8 cellular contexts compared by ENCODE assay signal in genomic region chr13:30465541-30466357, GRCh38. TPM values are rescaled to one million over a fixed set of nuclear protein-coding genes. Genes with fewer than 3 reads are reported as not detected.
DNase-seq lines count a peak whose midpoint lies in the region; ATAC-seq and TF ChIP-seq lines count a peak whose summit lies in the region.

HMGB1 (minus strand) TSS chr13:30465936; CDS start chr13:30463680, 2,256 bp downstream.

- TF ChIP-seq EP300 in upper lobe of left lung (IDR thresholded peaks at IDR 0.05) = peak in 1 of 4 donors; percentile 18

- 0 to 1% methylated on average over 56 to 64 of the region's 64 CpGs for WGBS in heart right ventricle, 2 donors
- WGBS in upper lobe of left lung, 2 donors = 0% methylated on average over 8 to 30 of the region's 64 CpGs

- TF ChIP-seq CTCF in GM13976 (IDR thresholded peaks at IDR 0.05; ENCODE audit: borderline replicate concordance, control extremely low read depth, extremely low read depth, insufficient read depth, missing control alignments) (no peak), heart right ventricle (IDR thresholded peaks at IDR 0.05) (no peak), upper lobe of left lung (IDR thresholded peaks at IDR 0.05) (peak in 1 of 6 experiments; percentile 29)

- H3K27ac ChIP-seq in heart right ventricle (peak within 1 kb of the TSS; percentile 96 to 100 (median 99)), upper lobe of left lung (peak within 1 kb of the TSS; percentile 98 to 100 (median 100))

- H3K9me3 ChIP-seq in heart right ventricle (no peaks in the 10 kb centered on the region), upper lobe of left lung (no peaks in the 10 kb centered on the region)

- DNase-seq in GM13976 (ENCODE audit: low spot score) = peak; percentile 92
- peak; percentile 98 for DNase-seq in NCI-H146 treated with DMSO at 0.1 percent for 48 hours (lab: John Stamatoyannopoulos, UW; ENCODE audit: unreplicated experiment)
- peak; percentile 99 for DNase-seq in amniotic epithelial cell (ENCODE audit: low read depth)
- peak; percentile 96 to 98 for DNase-seq in heart right ventricle
- peak; percentile 99 to 100 (median 100) for DNase-seq in posterior cingulate gyrus
- peak; percentile 95 to 99 for DNase-seq in upper lobe of left lung

- H3K4me1 ChIP-seq in heart right ventricle (peaks cover 9 to 42% (median 35%) of the 10 kb centered on the region in 9 donors), upper lobe of left lung (peaks cover 18 to 29% (median 25%) of the 10 kb centered on the region in 4 donors)

- H3K4me3 ChIP-seq in heart right ventricle (peak within 1 kb of the TSS; percentile 54 to 98 (median 88)), upper lobe of left lung (peak within 1 kb of the TSS; percentile 78 to 88 (median 82))

- in situ Hi-C loops in GM13976 (cut with MboI; ENCODE audit: low sequenced_read_pairs, unreplicated experiment) = no loop called here

- peaks cover 0 to 24% (median 4%) of the 10 kb centered on the region in 9 donors for H3K36me3 ChIP-seq in heart right ventricle
- peaks cover 0 to 18% (median 6%) of the 10 kb centered on the region in 4 donors for H3K36me3 ChIP-seq in upper lobe of left lung

- TF ChIP-seq POLR2A in upper lobe of left lung (IDR thresholded peaks at IDR 0.05) = peak; percentile 46 to 100 (median 98)

- ATAC-seq in HG02870 (IDR thresholded peaks at IDR 0.05; ENCODE audit: unreplicated experiment) (peak; percentile 88), heart right ventricle (peak; percentile 95 to 99 (median 98)), upper lobe of left lung (ENCODE audit: low FRiP score in 2 of 2) (peak; percentile 96 to 99)

- intact Hi-C loops in T-helper 1 cell treated with Interleukin-12 subunit alpha and Interleukin-12 subunit beta and Interleukin-4 antibody, amounts not matched to agents 30 ng/mL and 1 ng/mL, for 36 hours (cut with micrococcal nuclease) = loop anchor here (1.0 to 10.0 kb wide), 19 partner anchors 35 to 871 kb away; partner anchors contain the start of genes KATNAL1, SLC7A1, UBE2L5 and UBL3
- intact Hi-C loops in heart right ventricle (cut with DNase I) (loop anchor here in 9 of 10 donors (1.0 to 10.0 kb wide), 15 partner anchors 43 to 399 kb away; partner anchors contain the start of genes USPL1 (in 7 of the 9) and UBE2L5 (in 1 of the 9)), posterior cingulate gyrus (cut with DNase I) (loop anchor here (2.0 to 10.0 kb wide), 5 partner anchors 43 to 339 kb away; partner anchors contain the start of genes KATNAL1 and UBE2L5)

- H3K27me3 ChIP-seq in heart right ventricle (no peaks in the 10 kb centered on the region), upper lobe of left lung (no peaks in the 10 kb centered on the region)

RNA-seq across cellular contexts. Expression of gene HMGB1, which starts in this region (rescaled TPM):
- total RNA-seq in T-helper 1 cell treated with Interleukin-12 subunit alpha and Interleukin-12 subunit beta and Interleukin-4 antibody, amounts not matched to agents 30 ng/mL and 1 ng/mL, for 36 hours = 570 and 583 TPM in 2 replicates
- total RNA-seq in heart right ventricle (100 to 1,000 TPM; 142 to 180 (median 159) TPM), upper lobe of left lung (100 to 1,000 TPM; 124 to 300 (median 195) TPM)
- polyA plus RNA-seq in heart right ventricle = 100 to 1,000 TPM; 181 to 294 TPM

Comparison
In these comparisons a context has a peak if more than half of its experiments do, and no peak if none do; other contexts are left out.
1. Peak in every context shown above with its lines: DNase-seq, ATAC-seq, H3K4me3 ChIP-seq and H3K27ac ChIP-seq.